Comparison of ENCODE assay signal across 7 cellular contexts in the genomic region with DNA sequence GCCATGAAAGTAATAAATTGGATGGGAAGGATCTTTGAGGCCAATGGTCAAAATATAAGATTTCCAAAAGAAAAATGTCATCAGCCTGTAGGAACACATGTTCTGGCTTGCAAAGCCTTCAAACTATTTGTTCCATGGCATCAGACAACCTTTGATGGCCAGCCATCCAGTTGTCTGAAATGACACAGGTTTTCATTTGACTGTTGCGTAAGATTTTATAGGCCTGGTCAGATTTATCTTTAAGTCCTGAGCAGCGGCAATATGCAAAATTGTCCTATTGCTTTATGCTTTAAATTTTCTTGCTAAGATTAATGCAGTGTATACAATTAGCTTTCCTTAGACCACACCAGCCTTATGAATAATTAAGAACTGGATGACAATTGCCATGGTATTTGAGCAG.
"Had no signal": no experiment of that assay in that cellular context is flagged by ENCODE, and none has a peak within 500 bp of the region (broad histone marks: within the 10 kb centered on the region; RNA-seq: fewer than 3 reads in every experiment).

No MANE protein-coding gene starts in this region.

- H2AFZ ChIP-seq: GM23338 had no signal

- H3K4me2 ChIP-seq: GM23338 had no signal

- H3K4me1 Mint-ChIP-seq: GM23338, H9 had no signal

- ATAC-seq: GM23338 had no signal

- FAIRE-seq: H1, H54, HTR-8/SVneo had no signal

- H3K27ac Mint-ChIP-seq: GM23338, H9 had no signal

- H3K4me3 Mint-ChIP-seq: GM23338, H9 had no signal

- H3K4me3 ChIP-seq: GM23338 had no signal

- DNase-seq: H9, HCEC 1CT, KG1 had no signal
